In genomic region chr4:152277333-152277732, GRCh38 we compare ENCODE assay signal across 20 cellular contexts.
DNase-seq lines count a peak whose midpoint lies in the region; ATAC-seq, FAIRE-seq and TF ChIP-seq lines count a peak whose summit lies in the region.
"Had no signal": no experiment of that assay in that cellular context is flagged by ENCODE, and none has a peak within 500 bp of the region (broad histone marks: within the 10 kb centered on the region; RNA-seq: fewer than 3 reads in every experiment).

No MANE protein-coding gene starts in this region.

- peak; percentile 45 for FAIRE-seq in GM19239 (lab: Jason Lieb, UNC)
- FAIRE-seq: GM12878, H54 had no signal

- no peaks in the 10 kb centered on the region for H3K4me1 ChIP-seq in left ventricle myocardium inferior
- H3K4me1 ChIP-seq in body of pancreas = peaks cover 6% of the 10 kb centered on the region
- H3K4me1 ChIP-seq in breast epithelium = no peaks in the 10 kb centered on the region

- H3K4me3 ChIP-seq in left ventricle myocardium inferior (no peak overlapping the region), body of pancreas (no peak overlapping the region), breast epithelium (no peak overlapping the region)
- H3K4me3 ChIP-seq: GM12878, GM23338, HAP-1 had no signal

- no peaks in the 10 kb centered on the region for H3K9me3 ChIP-seq in left ventricle myocardium inferior (replicated peaks)
- no peaks in the 10 kb centered on the region for H3K9me3 ChIP-seq in body of pancreas
- H3K9me3 ChIP-seq in breast epithelium = no peaks in the 10 kb centered on the region
- H3K9me3 ChIP-seq: Caco-2, HAP-1 had no signal

- ATAC-seq in Right ventricle myocardium superior (ENCODE audit: poor library complexity) (peak; percentile 74), left ventricle myocardium superior (peak; percentile 77), body of pancreas (no peak), HG02642 (IDR thresholded peaks at IDR 0.05; ENCODE audit: poor library complexity, unreplicated experiment) (no peak)

- TF ChIP-seq CTCF in left ventricle myocardium inferior (IDR thresholded peaks at IDR 0.05; ENCODE audit: borderline replicate concordance) = no peak
- TF ChIP-seq CTCF in body of pancreas (IDR thresholded peaks at IDR 0.05) = no peak
- TF ChIP-seq CTCF in breast epithelium (IDR thresholded peaks at IDR 0.05) = no peak

- intact Hi-C loops in Right ventricle myocardium superior (cut with DNase I) (no loop called here), left ventricle myocardium inferior (cut with micrococcal nuclease) (no loop called here), left ventricle myocardium superior (cut with micrococcal nuclease) (no loop called here), posterior vena cava (cut with DNase I) (no loop called here), body of pancreas (cut with DNase I) (no loop called here), breast epithelium (cut with DNase I; ENCODE audit: low total_unique reads) (no loop called here)

- H3K27ac ChIP-seq in left ventricle myocardium inferior (replicated peaks) (no peak overlapping the region), body of pancreas (no peak overlapping the region), breast epithelium (no peak overlapping the region)

- DNase-seq in Right ventricle myocardium superior (no peak), left ventricle myocardium inferior (no peak), GM19239 (ENCODE audit: insufficient read length, low spot score) (no peak), left ventricle myocardium superior (no peak), posterior vena cava (ENCODE audit: low spot score) (peak; percentile 46), body of pancreas (no peak), breast epithelium (ENCODE audit: low spot score in 2 of 2) (no peak)
- DNase-seq: C1 segment of cervical spinal cord; Caco-2; CD4-positive, alpha-beta memory T cell; DMS153; DMS79; EL; GDM1; HFFc6 had no signal

- no peaks in the 10 kb centered on the region for H3K36me3 ChIP-seq in left ventricle myocardium inferior
- H3K36me3 ChIP-seq in body of pancreas (replicated peaks in 1 of 2; ENCODE audit: insufficient read depth in 1 of 2, low read depth in 2 of 2) = no peaks in the 10 kb centered on the region
- no peaks in the 10 kb centered on the region for H3K36me3 ChIP-seq in breast epithelium
- H3K36me3 ChIP-seq: HAP-1 had no signal

- H3K27me3 ChIP-seq in left ventricle myocardium inferior (ENCODE audit: low read depth) (no peaks in the 10 kb centered on the region), body of pancreas (no peaks in the 10 kb centered on the region), breast epithelium (no peaks in the 10 kb centered on the region)

- TF ChIP-seq POLR2A in body of pancreas (IDR thresholded peaks at IDR 0.05) = no peak
- no peak for TF ChIP-seq POLR2A in breast epithelium (IDR thresholded peaks at IDR 0.05)

- 68 to 81% methylated on average over 5 of the region's 5 CpGs for WGBS in body of pancreas, 2 donors

Comparison
In these comparisons a context has a peak if more than half of its experiments do, and no peak if none do; other contexts are left out.
1. ATAC-seq: peak in Right ventricle myocardium superior (single experiment) and left ventricle myocardium superior (single experiment); none in body of pancreas (single experiment) and HG02642 (single experiment).